ENCODE assay signal across 8 cellular contexts in the genomic region with DNA sequence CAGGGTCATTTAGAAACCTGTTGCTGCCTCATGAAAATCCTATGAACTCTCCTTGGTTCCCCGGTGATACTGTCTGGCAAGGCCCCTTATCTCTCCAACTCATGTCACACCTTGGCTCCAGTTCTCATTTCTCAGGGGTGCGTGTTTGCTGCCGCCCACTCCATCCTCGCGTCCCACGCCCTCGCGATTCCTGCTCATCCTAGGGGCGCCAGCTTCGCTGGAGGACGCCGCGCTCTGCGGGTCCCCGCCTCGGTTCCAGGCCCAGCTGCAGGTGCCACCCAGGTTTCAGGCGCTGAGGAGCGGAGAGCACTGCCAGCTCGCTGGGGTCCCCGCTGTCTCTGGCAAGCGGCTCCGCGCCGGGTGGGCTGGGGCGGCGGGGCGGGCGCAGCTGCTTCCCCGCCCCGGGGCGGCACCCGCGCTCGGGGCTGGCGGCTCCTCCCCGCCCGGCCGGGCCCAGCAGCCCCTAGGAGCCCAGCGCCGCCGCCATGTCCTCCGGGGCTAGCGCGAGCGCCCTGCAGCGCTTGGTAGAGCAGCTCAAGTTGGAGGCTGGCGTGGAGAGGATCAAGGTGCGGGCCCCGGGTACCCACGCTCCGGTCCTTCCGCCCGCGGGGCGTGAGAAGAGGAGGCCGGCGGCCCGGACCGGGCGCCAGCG. TPM values are rescaled to one million over a fixed set of nuclear protein-coding genes. Genes with fewer than 3 reads are reported as not detected.
A peak's percentile ranks its signal among the peaks of the same experiment; 100 is the strongest.
DNase-seq lines count a peak whose midpoint lies in the region; ATAC-seq, FAIRE-seq and TF ChIP-seq lines count a peak whose summit lies in the region.

A gene (plus strand): TSS at position 456 of the 652 bp plus-strand sequence. CDS start 30 bp downstream, at position 486.

- DNase-seq in DMS 273 (lab: John Stamatoyannopoulos, UW; ENCODE audit: unreplicated experiment), result peak; percentile 79
- no peak for DNase-seq in DMS 273 treated with DMSO at 0.1 percent for 48 hours (lab: John Stamatoyannopoulos, UW)
- peak; percentile 16 for DNase-seq in HFFc6
- peak; percentile 35 for DNase-seq in NCI-H1105 (lab: John Stamatoyannopoulos, UW)
- peak; percentile 52 for DNase-seq in WTC11 (ENCODE audit: low spot score)
- DNase-seq in bronchial epithelial cell (ENCODE audit: low read depth), result peak; percentile 13
- DNase-seq in iris pigment epithelial cell (ENCODE audit: low read depth), result peak; percentile 67
- peak; percentile 45 to 51 for DNase-seq in stimulated activated CD4-positive, alpha-beta T cell treated with anti-CD3 and anti-CD28 coated beads, Interleukin-12 subunit alpha, Interleukin-12 subunit beta, amount 100 ng/mL, for 24 hours (ENCODE audit: low read depth in 2 of 2)

- H3K27me3 Mint-ChIP-seq in HFFc6 (ENCODE audit: insufficient read depth), result no peaks in the 10 kb centered on the region; the same call in 1 of the 2 replicates
- H3K27me3 Mint-ChIP-seq in WTC11 (ENCODE audit: low read depth), result peaks cover 13% of the 10 kb centered on the region

- CTCF ChIA-PET in WTC11 (lab: Charles Lee), result interaction anchor here (1.4 to 2.2 kb wide), 3 partner anchors 40 to 413 kb away, joined by 4 to 8 read pairs (median 5); no protein-coding TSS in a partner anchor

- POLR2A ChIA-PET in WTC11 (lab: Charles Lee), result interaction anchor here (2.4 kb wide), 1 partner anchor 30 kb away, joined by 11 read pairs; a partner anchor contains a TSS

- peak; percentile 74 for ATAC-seq in WTC11

- no peaks in the 10 kb centered on the region for H3K27me3 ChIP-seq in bronchial epithelial cell (ENCODE audit: control insufficient read depth, insufficient read depth, low read length)

- H3K4me3 Mint-ChIP-seq in HFFc6 (peak within 1 kb of the TSS; percentile 96), WTC11 (peak within 1 kb of the TSS; percentile 94)

- H3K9me3 Mint-ChIP-seq in HFFc6 (no peaks in the 10 kb centered on the region), WTC11 (no peaks in the 10 kb centered on the region)

- H3K27ac Mint-ChIP-seq in HFFc6 (peak within 1 kb of the TSS; percentile 87), WTC11 (peak within 1 kb of the TSS; percentile 66)

- TF ChIP-seq CTCF in HFFc6 (IDR thresholded peaks at IDR 0.05), result no peak
- no peak for TF ChIP-seq CTCF in WTC11 (IDR thresholded peaks at IDR 0.05)
- no peak for TF ChIP-seq CTCF in bronchial epithelial cell (IDR thresholded peaks at IDR 0.05; ENCODE audit: insufficient read depth, low read length, severe bottlenecking)

- H3K4me1 Mint-ChIP-seq in HFFc6 (ENCODE audit: low read depth) (peaks cover 44% of the 10 kb centered on the region), WTC11 (peaks cover 23% of the 10 kb centered on the region)

- peaks cover 1% of the 10 kb centered on the region for H3K36me3 ChIP-seq in bronchial epithelial cell (ENCODE audit: control insufficient read depth, insufficient read depth, low read length)

- H3K36me3 Mint-ChIP-seq in HFFc6 (ENCODE audit: low read depth) (peaks cover 7% of the 10 kb centered on the region), WTC11 (peaks cover 3% of the 10 kb centered on the region; the same call in 1 of the 2 replicates)

- FAIRE-seq in bronchial epithelial cell (lab: Jason Lieb, UNC), result no peak

- H3K4me3 ChIP-seq in bronchial epithelial cell (ENCODE audit: low read depth, low read length), result peak within 1 kb of the TSS; percentile 59

TF ChIP-seq in WTC11, 78 proteins besides CTCF, POLR2A, EP300 and RAD21 (continues in another document):
- TF ChIP-seq KAT7 (CRISPR knock-in tag; IDR thresholded peaks at IDR 0.05; ENCODE audit: borderline replicate concordance) (peak; percentile 52; the same call in 1 of the 2 replicates), NFYB (CRISPR knock-in tag; conservative IDR thresholded peaks at IDR 0.05; ENCODE audit: low read depth) (no peak), JUN (CRISPR knock-in tag; IDR thresholded peaks at IDR 0.05) (no peak), ZNF121 (CRISPR knock-in tag; IDR thresholded peaks at IDR 0.05) (no peak), TEAD1 (CRISPR knock-in tag; IDR thresholded peaks at IDR 0.05) (no peak), CBFB (CRISPR knock-in tag; IDR thresholded peaks at IDR 0.05; ENCODE audit: low read depth) (no peak), ETV6 (CRISPR knock-in tag; IDR thresholded peaks at IDR 0.05) (peak; percentile 57; the same call in 1 of the 2 replicates)
- TF ChIP-seq, protein P1, sequence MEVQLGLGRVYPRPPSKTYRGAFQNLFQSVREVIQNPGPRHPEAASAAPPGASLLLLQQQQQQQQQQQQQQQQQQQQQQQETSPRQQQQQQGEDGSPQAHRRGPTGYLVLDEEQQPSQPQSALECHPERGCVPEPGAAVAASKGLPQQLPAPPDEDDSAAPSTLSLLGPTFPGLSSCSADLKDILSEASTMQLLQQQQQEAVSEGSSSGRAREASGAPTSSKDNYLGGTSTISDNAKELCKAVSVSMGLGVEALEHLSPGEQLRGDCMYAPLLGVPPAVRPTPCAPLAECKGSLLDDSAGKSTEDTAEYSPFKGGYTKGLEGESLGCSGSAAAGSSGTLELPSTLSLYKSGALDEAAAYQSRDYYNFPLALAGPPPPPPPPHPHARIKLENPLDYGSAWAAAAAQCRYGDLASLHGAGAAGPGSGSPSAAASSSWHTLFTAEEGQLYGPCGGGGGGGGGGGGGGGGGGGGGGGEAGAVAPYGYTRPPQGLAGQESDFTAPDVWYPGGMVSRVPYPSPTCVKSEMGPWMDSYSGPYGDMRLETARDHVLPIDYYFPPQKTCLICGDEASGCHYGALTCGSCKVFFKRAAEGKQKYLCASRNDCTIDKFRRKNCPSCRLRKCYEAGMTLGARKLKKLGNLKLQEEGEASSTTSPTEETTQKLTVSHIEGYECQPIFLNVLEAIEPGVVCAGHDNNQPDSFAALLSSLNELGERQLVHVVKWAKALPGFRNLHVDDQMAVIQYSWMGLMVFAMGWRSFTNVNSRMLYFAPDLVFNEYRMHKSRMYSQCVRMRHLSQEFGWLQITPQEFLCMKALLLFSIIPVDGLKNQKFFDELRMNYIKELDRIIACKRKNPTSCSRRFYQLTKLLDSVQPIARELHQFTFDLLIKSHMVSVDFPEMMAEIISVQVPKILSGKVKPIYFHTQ (CRISPR knock-in tag; IDR thresholded peaks at IDR 0.05), result no peak
- TF ChIP-seq, protein P2, sequence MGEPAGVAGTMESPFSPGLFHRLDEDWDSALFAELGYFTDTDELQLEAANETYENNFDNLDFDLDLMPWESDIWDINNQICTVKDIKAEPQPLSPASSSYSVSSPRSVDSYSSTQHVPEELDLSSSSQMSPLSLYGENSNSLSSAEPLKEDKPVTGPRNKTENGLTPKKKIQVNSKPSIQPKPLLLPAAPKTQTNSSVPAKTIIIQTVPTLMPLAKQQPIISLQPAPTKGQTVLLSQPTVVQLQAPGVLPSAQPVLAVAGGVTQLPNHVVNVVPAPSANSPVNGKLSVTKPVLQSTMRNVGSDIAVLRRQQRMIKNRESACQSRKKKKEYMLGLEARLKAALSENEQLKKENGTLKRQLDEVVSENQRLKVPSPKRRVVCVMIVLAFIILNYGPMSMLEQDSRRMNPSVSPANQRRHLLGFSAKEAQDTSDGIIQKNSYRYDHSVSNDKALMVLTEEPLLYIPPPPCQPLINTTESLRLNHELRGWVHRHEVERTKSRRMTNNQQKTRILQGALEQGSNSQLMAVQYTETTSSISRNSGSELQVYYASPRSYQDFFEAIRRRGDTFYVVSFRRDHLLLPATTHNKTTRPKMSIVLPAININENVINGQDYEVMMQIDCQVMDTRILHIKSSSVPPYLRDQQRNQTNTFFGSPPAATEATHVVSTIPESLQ (CRISPR knock-in tag; IDR thresholded peaks at IDR 0.05), result no peak
- TF ChIP-seq, protein P3, sequence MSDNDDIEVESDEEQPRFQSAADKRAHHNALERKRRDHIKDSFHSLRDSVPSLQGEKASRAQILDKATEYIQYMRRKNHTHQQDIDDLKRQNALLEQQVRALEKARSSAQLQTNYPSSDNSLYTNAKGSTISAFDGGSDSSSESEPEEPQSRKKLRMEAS (CRISPR knock-in tag; IDR thresholded peaks at IDR 0.05), result peak; percentile 35; the same call in 1 of the 2 replicates
- TF ChIP-seq, protein P4, sequence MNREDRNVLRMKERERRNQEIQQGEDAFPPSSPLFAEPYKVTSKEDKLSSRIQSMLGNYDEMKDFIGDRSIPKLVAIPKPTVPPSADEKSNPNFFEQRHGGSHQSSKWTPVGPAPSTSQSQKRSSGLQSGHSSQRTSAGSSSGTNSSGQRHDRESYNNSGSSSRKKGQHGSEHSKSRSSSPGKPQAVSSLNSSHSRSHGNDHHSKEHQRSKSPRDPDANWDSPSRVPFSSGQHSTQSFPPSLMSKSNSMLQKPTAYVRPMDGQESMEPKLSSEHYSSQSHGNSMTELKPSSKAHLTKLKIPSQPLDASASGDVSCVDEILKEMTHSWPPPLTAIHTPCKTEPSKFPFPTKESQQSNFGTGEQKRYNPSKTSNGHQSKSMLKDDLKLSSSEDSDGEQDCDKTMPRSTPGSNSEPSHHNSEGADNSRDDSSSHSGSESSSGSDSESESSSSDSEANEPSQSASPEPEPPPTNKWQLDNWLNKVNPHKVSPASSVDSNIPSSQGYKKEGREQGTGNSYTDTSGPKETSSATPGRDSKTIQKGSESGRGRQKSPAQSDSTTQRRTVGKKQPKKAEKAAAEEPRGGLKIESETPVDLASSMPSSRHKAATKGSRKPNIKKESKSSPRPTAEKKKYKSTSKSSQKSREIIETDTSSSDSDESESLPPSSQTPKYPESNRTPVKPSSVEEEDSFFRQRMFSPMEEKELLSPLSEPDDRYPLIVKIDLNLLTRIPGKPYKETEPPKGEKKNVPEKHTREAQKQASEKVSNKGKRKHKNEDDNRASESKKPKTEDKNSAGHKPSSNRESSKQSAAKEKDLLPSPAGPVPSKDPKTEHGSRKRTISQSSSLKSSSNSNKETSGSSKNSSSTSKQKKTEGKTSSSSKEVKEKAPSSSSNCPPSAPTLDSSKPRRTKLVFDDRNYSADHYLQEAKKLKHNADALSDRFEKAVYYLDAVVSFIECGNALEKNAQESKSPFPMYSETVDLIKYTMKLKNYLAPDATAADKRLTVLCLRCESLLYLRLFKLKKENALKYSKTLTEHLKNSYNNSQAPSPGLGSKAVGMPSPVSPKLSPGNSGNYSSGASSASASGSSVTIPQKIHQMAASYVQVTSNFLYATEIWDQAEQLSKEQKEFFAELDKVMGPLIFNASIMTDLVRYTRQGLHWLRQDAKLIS (CRISPR knock-in tag; IDR thresholded peaks at IDR 0.05; ENCODE audit: borderline replicate concordance), result no peak

RNA-seq across cellular contexts. Expression of the gene that starts here (rescaled TPM):
- total RNA-seq in HFFc6 (2021; fragmentation: NEBNext Ultra II Directional; extraction: Animal tissue kit (Norgen Biotek cat#: 25700)), result 10 to 100 TPM; 60.5 to 72.7 (median 66.0) TPM
- 17.2 to 25.3 TPM (median 22.1 TPM) in 3 replicates for total RNA-seq in WTC11 (2021)
- total RNA-seq in bronchial epithelial cell, result 39.0 and 78.7 TPM in 2 replicates
